ENCODE assay signal across 1 cellular context in the genomic region with DNA sequence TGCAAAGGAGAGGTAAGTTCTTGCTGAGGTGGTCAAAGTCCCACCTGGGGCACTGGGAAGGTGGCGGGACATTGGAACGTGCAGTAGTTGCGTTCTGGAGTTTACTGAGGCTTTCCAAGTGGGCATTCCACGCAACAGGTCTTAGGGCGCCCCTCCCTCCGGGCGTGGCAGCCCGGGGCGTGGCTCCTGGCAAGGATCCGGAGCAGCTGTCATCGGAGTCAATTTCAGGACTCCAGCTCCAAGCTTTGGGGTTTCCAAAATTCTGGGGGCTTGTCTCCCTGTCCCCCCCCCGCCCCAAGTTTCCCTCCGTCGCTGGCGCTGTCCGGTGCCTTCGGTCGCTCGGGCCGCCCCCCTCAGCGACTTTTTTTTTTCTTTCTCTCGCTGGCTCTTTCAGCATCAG.
TF ChIP-seq lines count a peak whose summit lies in the region.

No MANE protein-coding gene starts in this region.

TF ChIP-seq in GM23338, 12 proteins besides CTCF, POLR2A, EP300 and RAD21 (continued from another document):
- TF ChIP-seq, protein P1, sequence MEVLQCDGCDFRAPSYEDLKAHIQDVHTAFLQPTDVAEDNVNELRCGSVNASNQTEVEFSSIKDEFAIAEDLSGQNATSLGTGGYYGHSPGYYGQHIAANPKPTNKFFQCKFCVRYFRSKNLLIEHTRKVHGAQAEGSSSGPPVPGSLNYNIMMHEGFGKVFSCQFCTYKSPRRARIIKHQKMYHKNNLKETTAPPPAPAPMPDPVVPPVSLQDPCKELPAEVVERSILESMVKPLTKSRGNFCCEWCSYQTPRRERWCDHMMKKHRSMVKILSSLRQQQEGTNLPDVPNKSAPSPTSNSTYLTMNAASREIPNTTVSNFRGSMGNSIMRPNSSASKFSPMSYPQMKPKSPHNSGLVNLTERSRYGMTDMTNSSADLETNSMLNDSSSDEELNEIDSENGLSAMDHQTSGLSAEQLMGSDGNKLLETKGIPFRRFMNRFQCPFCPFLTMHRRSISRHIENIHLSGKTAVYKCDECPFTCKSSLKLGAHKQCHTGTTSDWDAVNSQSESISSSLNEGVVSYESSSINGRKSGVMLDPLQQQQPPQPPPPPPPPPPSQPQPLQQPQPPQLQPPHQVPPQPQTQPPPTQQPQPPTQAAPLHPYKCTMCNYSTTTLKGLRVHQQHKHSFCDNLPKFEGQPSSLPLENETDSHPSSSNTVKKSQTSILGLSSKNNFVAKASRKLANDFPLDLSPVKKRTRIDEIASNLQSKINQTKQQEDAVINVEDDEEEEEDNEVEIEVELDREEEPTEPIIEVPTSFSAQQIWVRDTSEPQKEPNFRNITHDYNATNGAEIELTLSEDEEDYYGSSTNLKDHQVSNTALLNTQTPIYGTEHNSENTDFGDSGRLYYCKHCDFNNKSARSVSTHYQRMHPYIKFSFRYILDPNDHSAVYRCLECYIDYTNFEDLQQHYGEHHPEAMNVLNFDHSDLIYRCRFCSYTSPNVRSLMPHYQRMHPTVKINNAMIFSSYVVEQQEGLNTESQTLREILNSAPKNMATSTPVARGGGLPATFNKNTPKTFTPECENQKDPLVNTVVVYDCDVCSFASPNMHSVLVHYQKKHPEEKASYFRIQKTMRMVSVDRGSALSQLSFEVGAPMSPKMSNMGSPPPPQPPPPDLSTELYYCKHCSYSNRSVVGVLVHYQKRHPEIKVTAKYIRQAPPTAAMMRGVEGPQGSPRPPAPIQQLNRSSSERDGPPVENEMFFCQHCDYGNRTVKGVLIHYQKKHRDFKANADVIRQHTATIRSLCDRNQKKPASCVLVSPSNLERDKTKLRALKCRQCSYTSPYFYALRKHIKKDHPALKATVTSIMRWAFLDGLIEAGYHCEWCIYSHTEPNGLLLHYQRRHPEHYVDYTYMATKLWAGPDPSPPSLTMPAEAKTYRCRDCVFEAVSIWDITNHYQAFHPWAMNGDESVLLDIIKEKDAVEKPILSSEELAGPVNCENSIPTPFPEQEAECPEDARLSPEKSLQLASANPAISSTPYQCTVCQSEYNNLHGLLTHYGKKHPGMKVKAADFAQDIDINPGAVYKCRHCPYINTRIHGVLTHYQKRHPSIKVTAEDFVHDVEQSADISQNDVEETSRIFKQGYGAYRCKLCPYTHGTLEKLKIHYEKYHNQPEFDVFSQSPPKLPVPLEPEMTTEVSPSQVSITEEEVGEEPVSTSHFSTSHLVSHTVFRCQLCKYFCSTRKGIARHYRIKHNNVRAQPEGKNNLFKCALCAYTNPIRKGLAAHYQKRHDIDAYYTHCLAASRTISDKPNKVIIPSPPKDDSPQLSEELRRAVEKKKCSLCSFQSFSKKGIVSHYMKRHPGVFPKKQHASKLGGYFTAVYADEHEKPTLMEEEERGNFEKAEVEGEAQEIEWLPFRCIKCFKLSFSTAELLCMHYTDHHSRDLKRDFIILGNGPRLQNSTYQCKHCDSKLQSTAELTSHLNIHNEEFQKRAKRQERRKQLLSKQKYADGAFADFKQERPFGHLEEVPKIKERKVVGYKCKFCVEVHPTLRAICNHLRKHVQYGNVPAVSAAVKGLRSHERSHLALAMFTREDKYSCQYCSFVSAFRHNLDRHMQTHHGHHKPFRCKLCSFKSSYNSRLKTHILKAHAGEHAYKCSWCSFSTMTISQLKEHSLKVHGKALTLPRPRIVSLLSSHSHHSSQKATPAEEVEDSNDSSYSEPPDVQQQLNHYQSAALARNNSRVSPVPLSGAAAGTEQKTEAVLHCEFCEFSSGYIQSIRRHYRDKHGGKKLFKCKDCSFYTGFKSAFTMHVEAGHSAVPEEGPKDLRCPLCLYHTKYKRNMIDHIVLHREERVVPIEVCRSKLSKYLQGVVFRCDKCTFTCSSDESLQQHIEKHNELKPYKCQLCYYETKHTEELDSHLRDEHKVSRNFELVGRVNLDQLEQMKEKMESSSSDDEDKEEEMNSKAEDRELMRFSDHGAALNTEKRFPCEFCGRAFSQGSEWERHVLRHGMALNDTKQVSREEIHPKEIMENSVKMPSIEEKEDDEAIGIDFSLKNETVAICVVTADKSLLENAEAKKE (CRISPR knock-in tag; IDR thresholded peaks at IDR 0.05), result no peak
- TF ChIP-seq, protein P2, sequence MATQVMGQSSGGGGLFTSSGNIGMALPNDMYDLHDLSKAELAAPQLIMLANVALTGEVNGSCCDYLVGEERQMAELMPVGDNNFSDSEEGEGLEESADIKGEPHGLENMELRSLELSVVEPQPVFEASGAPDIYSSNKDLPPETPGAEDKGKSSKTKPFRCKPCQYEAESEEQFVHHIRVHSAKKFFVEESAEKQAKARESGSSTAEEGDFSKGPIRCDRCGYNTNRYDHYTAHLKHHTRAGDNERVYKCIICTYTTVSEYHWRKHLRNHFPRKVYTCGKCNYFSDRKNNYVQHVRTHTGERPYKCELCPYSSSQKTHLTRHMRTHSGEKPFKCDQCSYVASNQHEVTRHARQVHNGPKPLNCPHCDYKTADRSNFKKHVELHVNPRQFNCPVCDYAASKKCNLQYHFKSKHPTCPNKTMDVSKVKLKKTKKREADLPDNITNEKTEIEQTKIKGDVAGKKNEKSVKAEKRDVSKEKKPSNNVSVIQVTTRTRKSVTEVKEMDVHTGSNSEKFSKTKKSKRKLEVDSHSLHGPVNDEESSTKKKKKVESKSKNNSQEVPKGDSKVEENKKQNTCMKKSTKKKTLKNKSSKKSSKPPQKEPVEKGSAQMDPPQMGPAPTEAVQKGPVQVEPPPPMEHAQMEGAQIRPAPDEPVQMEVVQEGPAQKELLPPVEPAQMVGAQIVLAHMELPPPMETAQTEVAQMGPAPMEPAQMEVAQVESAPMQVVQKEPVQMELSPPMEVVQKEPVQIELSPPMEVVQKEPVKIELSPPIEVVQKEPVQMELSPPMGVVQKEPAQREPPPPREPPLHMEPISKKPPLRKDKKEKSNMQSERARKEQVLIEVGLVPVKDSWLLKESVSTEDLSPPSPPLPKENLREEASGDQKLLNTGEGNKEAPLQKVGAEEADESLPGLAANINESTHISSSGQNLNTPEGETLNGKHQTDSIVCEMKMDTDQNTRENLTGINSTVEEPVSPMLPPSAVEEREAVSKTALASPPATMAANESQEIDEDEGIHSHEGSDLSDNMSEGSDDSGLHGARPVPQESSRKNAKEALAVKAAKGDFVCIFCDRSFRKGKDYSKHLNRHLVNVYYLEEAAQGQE (IDR thresholded peaks at IDR 0.05; ENCODE audit: unreplicated experiment), result no peak
- TF ChIP-seq, protein P3, sequence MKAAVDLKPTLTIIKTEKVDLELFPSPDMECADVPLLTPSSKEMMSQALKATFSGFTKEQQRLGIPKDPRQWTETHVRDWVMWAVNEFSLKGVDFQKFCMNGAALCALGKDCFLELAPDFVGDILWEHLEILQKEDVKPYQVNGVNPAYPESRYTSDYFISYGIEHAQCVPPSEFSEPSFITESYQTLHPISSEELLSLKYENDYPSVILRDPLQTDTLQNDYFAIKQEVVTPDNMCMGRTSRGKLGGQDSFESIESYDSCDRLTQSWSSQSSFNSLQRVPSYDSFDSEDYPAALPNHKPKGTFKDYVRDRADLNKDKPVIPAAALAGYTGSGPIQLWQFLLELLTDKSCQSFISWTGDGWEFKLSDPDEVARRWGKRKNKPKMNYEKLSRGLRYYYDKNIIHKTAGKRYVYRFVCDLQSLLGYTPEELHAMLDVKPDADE (IDR thresholded peaks at IDR 0.05), result no peak
TF ChIP-seq in GM23338: peak in this region for 0.
